8 cellular contexts compared by ENCODE assay signal in the genomic region with DNA sequence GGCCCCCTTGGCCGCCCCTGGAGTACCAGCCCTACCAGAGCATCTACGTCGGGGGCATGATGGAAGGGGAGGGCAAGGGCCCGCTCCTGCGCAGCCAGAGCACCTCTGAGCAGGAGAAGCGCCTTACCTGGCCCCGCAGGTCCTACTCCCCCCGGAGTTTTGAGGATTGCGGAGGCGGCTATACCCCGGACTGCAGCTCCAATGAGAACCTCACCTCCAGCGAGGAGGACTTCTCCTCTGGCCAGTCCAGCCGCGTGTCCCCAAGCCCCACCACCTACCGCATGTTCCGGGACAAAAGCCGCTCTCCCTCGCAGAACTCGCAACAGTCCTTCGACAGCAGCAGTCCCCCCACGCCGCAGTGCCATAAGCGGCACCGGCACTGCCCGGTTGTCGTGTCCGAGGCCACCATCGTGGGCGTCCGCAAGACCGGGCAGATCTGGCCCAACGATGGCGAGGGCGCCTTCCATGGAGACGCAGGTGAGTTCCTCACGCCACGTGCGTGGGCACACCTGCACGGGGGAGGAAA. TPM values are rescaled to one million over a fixed set of nuclear protein-coding genes. Genes with fewer than 3 reads are reported as not detected.
DNase-seq lines count a peak whose midpoint lies in the region; ATAC-seq and TF ChIP-seq lines count a peak whose summit lies in the region.

No MANE protein-coding gene starts in this region.

- no peak for TF ChIP-seq POLR2A in GM18505 (IDR thresholded peaks at IDR 0.05; ENCODE audit: borderline replicate concordance, extremely low read depth, insufficient read depth, insufficient read length)

- H3K4me3 Mint-ChIP-seq in progenitor cell of endocrine pancreas (ENCODE audit: low read depth): peak overlapping the region; percentile 75

- H3K4me1 Mint-ChIP-seq in progenitor cell of endocrine pancreas (ENCODE audit: low read depth): peaks cover 43% of the 10 kb centered on the region

- peak overlapping the region; percentile 67 for H3K4me3 ChIP-seq in GM12864 (ENCODE audit: low read depth, low read length)

- DNase-seq in GM12864 (ENCODE audit: low read depth): no peak
- no peak for DNase-seq in epithelial cell of prostate (ENCODE audit: low read depth, low spot score)
- no peak for DNase-seq in progenitor cell of endocrine pancreas (ENCODE audit: low spot score, unreplicated experiment)
- no peak for DNase-seq in inferior parietal cortex (ENCODE audit: extremely low spot score)
- DNase-seq in NCI-H1436 (lab: John Stamatoyannopoulos, UW): no peak

- H3K27ac ChIP-seq in VCaP (peak overlapping the region; percentile 83; the same call in 1 of the 2 replicates), epithelial cell of prostate (peak overlapping the region; percentile 56)

- H3K27me3 Mint-ChIP-seq in progenitor cell of endocrine pancreas: no peaks in the 10 kb centered on the region

- ATAC-seq in GM18867 (IDR thresholded peaks at IDR 0.05; ENCODE audit: unreplicated experiment): no peak
- no peak for ATAC-seq in GM18505 (IDR thresholded peaks at IDR 0.05; ENCODE audit: unreplicated experiment)

- H3K9me3 Mint-ChIP-seq in progenitor cell of endocrine pancreas (ENCODE audit: low read depth): peaks cover 5% of the 10 kb centered on the region

- peaks cover 9% of the 10 kb centered on the region for H3K36me3 Mint-ChIP-seq in progenitor cell of endocrine pancreas (ENCODE audit: insufficient read depth)

- peak overlapping the region; percentile 59 for H3K27ac Mint-ChIP-seq in progenitor cell of endocrine pancreas

- TF ChIP-seq CTCF in GM12864 (IDR thresholded peaks at IDR 0.05; ENCODE audit: low read depth, low read length, missing control alignments) (no peak), VCaP (conservative IDR thresholded peaks at IDR 0.05) (no peak), progenitor cell of endocrine pancreas (IDR thresholded peaks at IDR 0.05; ENCODE audit: unreplicated experiment) (no peak)

RNA-seq across cellular contexts. Expression of a gene that starts 1.5 kb away (rescaled TPM):
- 102 and 106 TPM in 2 replicates for total RNA-seq in progenitor cell of endocrine pancreas

RNA-seq across cellular contexts. Expression of a gene that starts 36.5 kb away (rescaled TPM):
- total RNA-seq in progenitor cell of endocrine pancreas: 10.1 and 10.3 TPM in 2 replicates

RNA-seq across cellular contexts. Expression of a gene that starts 40.0 kb away (rescaled TPM):
- total RNA-seq in progenitor cell of endocrine pancreas: 2.4 and 3.6 TPM in 2 replicates
